In genomic region chr9:29297592-29297991, GRCh38 we compare ENCODE assay signal across 24 cellular contexts.
"Had no signal": no experiment of that assay in that cellular context is flagged by ENCODE, and none has a peak within 500 bp of the region (broad histone marks: within the 10 kb centered on the region; RNA-seq: fewer than 3 reads in every experiment).

No MANE protein-coding gene starts in this region.

- ATAC-seq: activated T-cell treated with anti-CD3 and anti-CD28 coated beads, Interleukin-2, amount 50 U/mL, for 72 hours; left ventricle myocardium superior; right cardiac atrium had no signal

- H3K36me3 ChIP-seq: breast epithelium, thoracic aorta, vagina had no signal

- H3K79me2 ChIP-seq: parathyroid adenoma had no signal

- H3K27ac ChIP-seq: breast epithelium, parathyroid adenoma, thoracic aorta, vagina had no signal

- H3K4me3 ChIP-seq: breast epithelium, thoracic aorta, vagina had no signal

- H3K4me3 Mint-ChIP-seq: activated CD4-positive, alpha-beta memory T cell treated with anti-CD3 and anti-CD28 coated beads for 36 hours; activated naive CD4-positive, alpha-beta T cell treated with anti-CD3 and anti-CD28 coated beads for 36 hours; activated naive CD8-positive, alpha-beta T cell treated with anti-CD3 and anti-CD28 coated beads, Interleukin-2, amount 10 ng/mL, durations not matched to agents 7 days and 5 days; activated T-cell treated with anti-CD3 and anti-CD28 coated beads, Interleukin-2, amount 50 U/mL, for 72 hours; central memory CD8-positive, alpha-beta T cell; type B pancreatic cell had no signal

- H3K9ac ChIP-seq: parathyroid adenoma had no signal

- H3K9me3 ChIP-seq: vagina had no signal

- H3K4me1 ChIP-seq: breast epithelium, parathyroid adenoma, vagina had no signal

- H3K9me3 Mint-ChIP-seq: activated naive CD8-positive, alpha-beta T cell treated with anti-CD3 and anti-CD28 coated beads, Interleukin-2, amount 10 ng/mL, durations not matched to agents 7 days and 5 days; type B pancreatic cell had no signal

- H3K36me3 Mint-ChIP-seq: activated CD4-positive, alpha-beta memory T cell treated with anti-CD3 and anti-CD28 coated beads for 36 hours; activated naive CD8-positive, alpha-beta T cell treated with anti-CD3 and anti-CD28 coated beads, Interleukin-2, amount 10 ng/mL, durations not matched to agents 7 days and 5 days; type B pancreatic cell had no signal

- DNase-seq: activated CD4-positive, alpha-beta memory T cell treated with anti-CD3 and anti-CD28 coated beads for 36 hours; activated CD4-positive, alpha-beta T cell treated with anti-CD3 and anti-CD28 coated beads for 48 hours; activated effector memory CD4-positive, alpha-beta T cell treated with Interleukin-2 at 50 U/mL for 16 hours; activated naive CD4-positive, alpha-beta T cell treated with anti-CD3 and anti-CD28 coated beads for 36 hours; activated naive CD8-positive, alpha-beta T cell treated with anti-CD3 and anti-CD28 coated beads, Interleukin-2, amount 10 ng/mL, durations not matched to agents 7 days and 5 days; activated T-cell treated with anti-CD3 and anti-CD28 coated beads, Interleukin-2, amount 50 U/mL, for 72 hours; amniotic stem cell; effector memory CD4-positive, alpha-beta T cell; foreskin melanocyte; glutamatergic neuron; hippocampal formation; left ventricle myocardium superior; mammary epithelial cell; midbrain; nucleus accumbens; right cardiac atrium; stimulated activated CD4-positive, alpha-beta T cell treated with anti-CD3 and anti-CD28 coated beads, Interleukin-4, amount 100 ng/mL, for 24 hours; stimulated activated naive CD4-positive, alpha-beta T cell treated with Interleukin-2 at 50 U/mL for 16 hours had no signal

- H3K27me3 ChIP-seq: breast epithelium, vagina had no signal

- H3K27me3 Mint-ChIP-seq: activated CD4-positive, alpha-beta memory T cell treated with anti-CD3 and anti-CD28 coated beads for 36 hours; activated naive CD8-positive, alpha-beta T cell treated with anti-CD3 and anti-CD28 coated beads, Interleukin-2, amount 10 ng/mL, durations not matched to agents 7 days and 5 days; central memory CD8-positive, alpha-beta T cell; type B pancreatic cell had no signal

- H3K27ac Mint-ChIP-seq: activated CD4-positive, alpha-beta memory T cell treated with anti-CD3 and anti-CD28 coated beads for 36 hours; activated naive CD4-positive, alpha-beta T cell treated with anti-CD3 and anti-CD28 coated beads for 36 hours; activated naive CD8-positive, alpha-beta T cell treated with anti-CD3 and anti-CD28 coated beads, Interleukin-2, amount 10 ng/mL, durations not matched to agents 7 days and 5 days; activated T-cell treated with anti-CD3 and anti-CD28 coated beads, Interleukin-2, amount 50 U/mL, for 72 hours; type B pancreatic cell had no signal

- H3K4me1 Mint-ChIP-seq: activated naive CD8-positive, alpha-beta T cell treated with anti-CD3 and anti-CD28 coated beads, Interleukin-2, amount 10 ng/mL, durations not matched to agents 7 days and 5 days; central memory CD8-positive, alpha-beta T cell had no signal
